39 cellular contexts compared by ENCODE assay signal in the genomic region with DNA sequence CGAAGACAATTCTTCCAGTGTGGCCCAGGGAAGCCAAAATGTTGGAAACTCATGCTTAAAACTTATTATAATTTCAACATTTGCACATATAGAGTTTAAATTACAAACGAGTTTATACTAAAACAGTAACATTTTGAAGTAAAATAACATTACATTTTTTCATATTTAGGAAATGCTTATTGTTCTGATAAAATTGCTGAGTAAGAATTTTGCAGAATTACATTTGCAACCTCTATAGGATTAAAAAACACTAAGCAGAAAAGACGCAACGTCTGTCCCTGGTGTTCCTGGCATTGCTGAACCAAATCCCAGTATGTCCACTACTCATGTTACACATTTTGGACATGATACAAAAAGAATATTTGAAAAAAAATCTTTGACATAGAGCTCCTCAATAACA.
"Had no signal": no experiment of that assay in that cellular context is flagged by ENCODE, and none has a peak within 500 bp of the region (broad histone marks: within the 10 kb centered on the region; RNA-seq: fewer than 3 reads in every experiment).

No MANE protein-coding gene starts in this region.

- H3K9me3 Mint-ChIP-seq: activated T-helper 1 cell treated with anti-CD3 and anti-CD28 coated beads, Interleukin-12 subunit alpha, Interleukin-12 subunit beta, Interleukin-2, Interleukin-4 antibody, amounts not matched to agents 30 ng/mL and 10 ng/mL and 1 ng/mL, durations not matched to agents 14 hours and 24 hours and 36 hours; brain had no signal

- H3K4me3 ChIP-seq: ascending aorta, body of pancreas, breast epithelium, cardiac muscle cell had no signal

- H3K27me3 Mint-ChIP-seq: activated naive CD4-positive, alpha-beta T cell treated with anti-CD3 and anti-CD28 coated beads, Interleukin-2, amount 10 ng/mL, durations not matched to agents 7 days and 5 days; activated naive CD4-positive, alpha-beta T cell treated with anti-CD3 and anti-CD28 coated beads, Interleukin-2, amount 50 U/mL, for 24 hours; activated naive CD8-positive, alpha-beta T cell; activated naive CD8-positive, alpha-beta T cell treated with anti-CD3 and anti-CD28 coated beads for 36 hours; activated naive CD8-positive, alpha-beta T cell treated with anti-CD3 and anti-CD28 coated beads, Interleukin-2, amount 10 ng/mL, durations not matched to agents 7 days and 5 days; activated naive CD8-positive, alpha-beta T cell treated with anti-CD3 and anti-CD28 coated beads, Interleukin-2, amount 50 U/mL, for 24 hours; activated T-cell treated with anti-CD3 and anti-CD28 coated beads, Interleukin-2, amount 50 U/mL, for 24 hours; activated T-helper 17 cell treated with anti-CD3 and anti-CD28 coated beads, Interleukin-2, amount 50 U/mL, for 72 hours; brain; central memory CD8-positive, alpha-beta T cell had no signal

- H3K4me1 Mint-ChIP-seq: activated naive CD4-positive, alpha-beta T cell treated with anti-CD3 and anti-CD28 coated beads, Interleukin-2, amount 10 ng/mL, durations not matched to agents 7 days and 5 days; activated naive CD4-positive, alpha-beta T cell treated with anti-CD3 and anti-CD28 coated beads, Interleukin-2, amount 50 U/mL, for 24 hours; activated naive CD8-positive, alpha-beta T cell treated with anti-CD3 and anti-CD28 coated beads for 36 hours; activated naive CD8-positive, alpha-beta T cell treated with anti-CD3 and anti-CD28 coated beads, Interleukin-2, amount 10 ng/mL, durations not matched to agents 7 days and 5 days; activated naive CD8-positive, alpha-beta T cell treated with anti-CD3 and anti-CD28 coated beads, Interleukin-2, amount 50 U/mL, for 24 hours; activated T-helper 17 cell treated with anti-CD3 and anti-CD28 coated beads, Interleukin-2, amount 50 U/mL, for 72 hours; brain; central memory CD8-positive, alpha-beta T cell had no signal

- H3K36me3 Mint-ChIP-seq: activated naive CD4-positive, alpha-beta T cell treated with anti-CD3 and anti-CD28 coated beads, Interleukin-2, amount 10 ng/mL, durations not matched to agents 7 days and 5 days; activated naive CD4-positive, alpha-beta T cell treated with anti-CD3 and anti-CD28 coated beads, Interleukin-2, amount 50 U/mL, for 24 hours; activated naive CD4-positive, alpha-beta T cell treated with anti-CD3 and anti-CD28 coated beads, Interleukin-2, amount 50 U/mL, for 72 hours; activated naive CD8-positive, alpha-beta T cell; activated naive CD8-positive, alpha-beta T cell treated with anti-CD3 and anti-CD28 coated beads for 36 hours; activated naive CD8-positive, alpha-beta T cell treated with anti-CD3 and anti-CD28 coated beads, Interleukin-2, amount 10 ng/mL, durations not matched to agents 7 days and 5 days; brain had no signal

- H3K4me3 Mint-ChIP-seq: activated naive CD4-positive, alpha-beta T cell treated with anti-CD3 and anti-CD28 coated beads for 36 hours; activated naive CD4-positive, alpha-beta T cell treated with anti-CD3 and anti-CD28 coated beads, Interleukin-2, amount 10 ng/mL, durations not matched to agents 7 days and 5 days; activated naive CD4-positive, alpha-beta T cell treated with anti-CD3 and anti-CD28 coated beads, Interleukin-2, amount 50 U/mL, for 24 hours; activated naive CD8-positive, alpha-beta T cell; activated naive CD8-positive, alpha-beta T cell treated with anti-CD3 and anti-CD28 coated beads for 36 hours; activated naive CD8-positive, alpha-beta T cell treated with anti-CD3 and anti-CD28 coated beads, Interleukin-2, amount 10 ng/mL, durations not matched to agents 7 days and 5 days; activated naive CD8-positive, alpha-beta T cell treated with anti-CD3 and anti-CD28 coated beads, Interleukin-2, amount 50 U/mL, for 24 hours; activated T-cell treated with anti-CD3 and anti-CD28 coated beads, Interleukin-2, amount 50 U/mL, for 24 hours; activated T-cell treated with anti-CD3 and anti-CD28 coated beads, Interleukin-2, amount 50 U/mL, for 4 hours; activated T-cell treated with anti-CD3 and anti-CD28 coated beads, Interleukin-2, amount 50 U/mL, for 72 hours; activated T-helper 1 cell treated with anti-CD3 and anti-CD28 coated beads, Interleukin-12 subunit alpha, Interleukin-12 subunit beta, Interleukin-2, Interleukin-4 antibody, amounts not matched to agents 30 ng/mL and 10 ng/mL and 1 ng/mL, durations not matched to agents 14 hours and 24 hours and 36 hours; activated T-helper 17 cell treated with anti-CD3 and anti-CD28 coated beads, Interleukin-2, amount 50 U/mL, for 72 hours; brain; central memory CD8-positive, alpha-beta T cell had no signal

- H3K4me1 ChIP-seq: ascending aorta, body of pancreas, breast epithelium had no signal

- H3K9me3 ChIP-seq: ascending aorta, body of pancreas, breast epithelium had no signal

- FAIRE-seq: astrocyte, bronchial epithelial cell, colon had no signal

- H3K27me3 ChIP-seq: ascending aorta, body of pancreas, brain microvascular endothelial cell, breast epithelium, cardiac muscle cell had no signal

- ATAC-seq: activated naive CD4-positive, alpha-beta T cell treated with anti-CD3 and anti-CD28 coated beads, Interleukin-2, amount 50 U/mL, for 72 hours; activated naive CD8-positive, alpha-beta T cell treated with anti-CD3 and anti-CD28 coated beads, Interleukin-2, amount 50 U/mL, for 24 hours; activated T-cell treated with anti-CD3 and anti-CD28 coated beads, Interleukin-2, amount 50 U/mL, for 4 hours; activated T-cell treated with anti-CD3 and anti-CD28 coated beads, Interleukin-2, amount 50 U/mL, for 72 hours; activated T-helper 17 cell treated with anti-CD3 and anti-CD28 coated beads, Interleukin-2, amount 50 U/mL, for 72 hours; body of pancreas had no signal

- H3K27ac ChIP-seq: ascending aorta, body of pancreas, brain microvascular endothelial cell, breast epithelium, cardiac muscle cell had no signal

- DNase-seq: activated effector memory CD4-positive, alpha-beta T cell treated with anti-CD3 and anti-CD28 coated beads, Interleukin-2, amount 50 U/mL, for 16 hours; activated effector memory CD4-positive, alpha-beta T cell treated with Interleukin-2 at 50 U/mL for 16 hours; activated gamma-delta T cell; activated gamma-delta T cell treated with Interleukin-2 at 50 U/mL for 16 hours; activated naive CD4-positive, alpha-beta T cell; activated naive CD4-positive, alpha-beta T cell treated with anti-CD3 and anti-CD28 coated beads for 36 hours; activated naive CD4-positive, alpha-beta T cell treated with anti-CD3 and anti-CD28 coated beads, Interleukin-2, amount 10 ng/mL, durations not matched to agents 7 days and 5 days; activated naive CD4-positive, alpha-beta T cell treated with anti-CD3 and anti-CD28 coated beads, Interleukin-2, amount 50 U/mL, for 16 hours; activated naive CD4-positive, alpha-beta T cell treated with Interleukin-2 at 50 U/mL for 16 hours; activated naive CD8-positive, alpha-beta T cell treated with anti-CD3 and anti-CD28 coated beads for 36 hours; activated naive CD8-positive, alpha-beta T cell treated with anti-CD3 and anti-CD28 coated beads, Interleukin-2, amount 10 ng/mL, durations not matched to agents 7 days and 5 days; activated naive CD8-positive, alpha-beta T cell treated with anti-CD3 and anti-CD28 coated beads, Interleukin-2, amount 50 U/mL, for 24 hours; activated T-cell treated with anti-CD3 and anti-CD28 coated beads, Interleukin-2, amount 50 U/mL, for 24 hours; activated T-cell treated with anti-CD3 and anti-CD28 coated beads, Interleukin-2, amount 50 U/mL, for 4 hours; activated T-cell treated with anti-CD3 and anti-CD28 coated beads, Interleukin-2, amount 50 U/mL, for 48 hours; activated T-cell treated with anti-CD3 and anti-CD28 coated beads, Interleukin-2, amount 50 U/mL, for 72 hours; amniotic stem cell; amygdala; anterior cingulate cortex; aorta; body of pancreas; brain microvascular endothelial cell; caudate nucleus; central memory CD4-positive, alpha-beta T cell; cerebellar nuclear complex had no signal

- H3K36me3 ChIP-seq: ascending aorta, brain microvascular endothelial cell, breast epithelium, cardiac muscle cell had no signal

- H3K27ac Mint-ChIP-seq: activated naive CD4-positive, alpha-beta T cell treated with anti-CD3 and anti-CD28 coated beads for 36 hours; activated naive CD4-positive, alpha-beta T cell treated with anti-CD3 and anti-CD28 coated beads, Interleukin-2, amount 10 ng/mL, durations not matched to agents 7 days and 5 days; activated naive CD4-positive, alpha-beta T cell treated with anti-CD3 and anti-CD28 coated beads, Interleukin-2, amount 50 U/mL, for 24 hours; activated naive CD4-positive, alpha-beta T cell treated with anti-CD3 and anti-CD28 coated beads, Interleukin-2, amount 50 U/mL, for 72 hours; activated naive CD8-positive, alpha-beta T cell; activated naive CD8-positive, alpha-beta T cell treated with anti-CD3 and anti-CD28 coated beads for 36 hours; activated naive CD8-positive, alpha-beta T cell treated with anti-CD3 and anti-CD28 coated beads, Interleukin-2, amount 10 ng/mL, durations not matched to agents 7 days and 5 days; activated naive CD8-positive, alpha-beta T cell treated with anti-CD3 and anti-CD28 coated beads, Interleukin-2, amount 50 U/mL, for 24 hours; activated T-cell treated with anti-CD3 and anti-CD28 coated beads, Interleukin-2, amount 50 U/mL, for 24 hours; activated T-cell treated with anti-CD3 and anti-CD28 coated beads, Interleukin-2, amount 50 U/mL, for 72 hours; activated T-helper 1 cell treated with anti-CD3 and anti-CD28 coated beads, Interleukin-12 subunit alpha, Interleukin-12 subunit beta, Interleukin-2, Interleukin-4 antibody, amounts not matched to agents 30 ng/mL and 10 ng/mL and 1 ng/mL, durations not matched to agents 14 hours and 24 hours and 36 hours; activated T-helper 17 cell treated with anti-CD3 and anti-CD28 coated beads, Interleukin-2, amount 50 U/mL, for 72 hours; activated T-helper 2 cell treated with anti-CD3 and anti-CD28 coated beads, Interferon-gamma antibody, Interleukin-2, Interleukin-4, amounts not matched to agents 10 μg/mL and 5 μg/mL and 100 μg/mL, durations not matched to agents 14 hours and 24 hours and 36 hours; brain had no signal
